In genomic region chr12:64670856-64671639, GRCh38 we compare ENCODE assay signal across 8 cellular contexts.
A peak's percentile ranks its signal among the peaks of the same experiment; 100 is the strongest.
DNase-seq lines count a peak whose midpoint lies in the region; ATAC-seq and TF ChIP-seq lines count a peak whose summit lies in the region.

No MANE protein-coding gene starts in this region.

- peak overlapping the region; percentile 71 for H3K9ac ChIP-seq in mammary epithelial cell (ENCODE audit: insufficient read depth, low read length)

- no peak for ATAC-seq in GM19397 (IDR thresholded peaks at IDR 0.05; ENCODE audit: unreplicated experiment)
- no peak for ATAC-seq in HG02885 (IDR thresholded peaks at IDR 0.05; ENCODE audit: poor library complexity, unreplicated experiment)
- no peak for ATAC-seq in left lobe of liver

- DNase-seq in AG20443 (ENCODE audit: low spot score) (peak; percentile 48), LHCN-M2 (ENCODE audit: low read depth) (peak; percentile 31), mammary epithelial cell (peak; percentile 78), NCI-H1105 (lab: John Stamatoyannopoulos, UW) (no peak), left lobe of liver (ENCODE audit: low spot score) (no peak)

- H3K4me3 ChIP-seq in mammary epithelial cell (replicated peaks in 1 of 3; ENCODE audit: insufficient read depth in 1 of 3, low read depth in 2 of 3, low read length in 3 of 3) (no peak overlapping the region), mesodermal cell (ENCODE audit: extremely low read depth, insufficient read depth, low read length, poor library complexity, severe bottlenecking) (no peak overlapping the region)

- no peak overlapping the region for H2AFZ ChIP-seq in mammary epithelial cell (ENCODE audit: low read depth, low read length)

- in situ Hi-C loops in mammary epithelial cell (cut with MboI; ENCODE audit: low sequenced_read_pairs in 2 of 2), result loop anchor here in 1 of 2 donors (10.0 kb wide), 1 partner anchor 56 kb away; the partner anchor contains the start of gene RASSF3

- 33% methylated on average over 10 of the region's 10 CpGs for WGBS in mammary epithelial cell (ENCODE audit: low coverage, missing lambda C conversion rate)
- WGBS in mesodermal cell (ENCODE audit: insufficient coverage in 2 of 2), 2 experiments, result 69% methylated on average over 7 of the region's 10 CpGs; no CpG with 5 or more reads in 1 of the 2 experiments

- no peak for TF ChIP-seq CTCF in mammary epithelial cell (conservative IDR thresholded peaks at IDR 0.05 in 1 of 2, IDR thresholded peaks at IDR 0.05 in 1 of 2; ENCODE audit: extremely low read depth in 1 of 2, insufficient read depth in 1 of 2, low read depth in 1 of 2, low read length in 2 of 2)

- intact Hi-C loops in mammary epithelial cell (cut with micrococcal nuclease), result loop anchor here (1.0 kb wide), 2 partner anchors 8 to 62 kb away; no protein-coding TSS in a partner anchor

- peaks cover 82% of the 10 kb centered on the region for H3K79me2 ChIP-seq in mammary epithelial cell (ENCODE audit: insufficient read depth, low read length)

- CTCF ChIA-PET in mammary epithelial cell (lab: Charles Lee; ENCODE audit: low non-redundant PET), result no interaction called here

- BruUV-seq in mammary epithelial cell (replicated peaks; lab: Mats Ljungman, UMichigan), result TSS peak; percentile 86

- H3K9me3 ChIP-seq in mammary epithelial cell (replicated peaks; ENCODE audit: insufficient read depth, low read length), result no peaks in the 10 kb centered on the region
- H3K9me3 ChIP-seq in mesodermal cell (ENCODE audit: control insufficient read depth, low read length), result no peaks in the 10 kb centered on the region

- H3K27ac ChIP-seq in mammary epithelial cell (ENCODE audit: insufficient read depth, low read depth, low read length), result peak overlapping the region; percentile 89
- H3K27ac ChIP-seq in mesodermal cell (ENCODE audit: low read depth, low read length, severe bottlenecking), result peak overlapping the region; percentile 20

- peak overlapping the region; percentile 49 for H3K4me2 ChIP-seq in mammary epithelial cell (ENCODE audit: insufficient read depth, low read depth, low read length)

- dilution Hi-C loops in mammary epithelial cell (cut with HindIII; ENCODE audit: low sequenced_read_pairs), result no loop called here

- H4K20me1 ChIP-seq in mammary epithelial cell (ENCODE audit: insufficient read depth, low read length), result no peaks in the 10 kb centered on the region

- H3K27me3 ChIP-seq in mammary epithelial cell (ENCODE audit: insufficient read depth, low read length), result no peaks in the 10 kb centered on the region

- H3K4me1 ChIP-seq in mammary epithelial cell (ENCODE audit: insufficient read depth, low read length), result peaks cover 49% of the 10 kb centered on the region
- H3K4me1 ChIP-seq in mesodermal cell (ENCODE audit: control insufficient read depth, insufficient read depth, low read length, poor library complexity, severe bottlenecking), result peaks cover 74% of the 10 kb centered on the region

- no peaks in the 10 kb centered on the region for H3K36me3 ChIP-seq in mammary epithelial cell (ENCODE audit: insufficient read depth, low read length)
- no peaks in the 10 kb centered on the region for H3K36me3 ChIP-seq in mesodermal cell (ENCODE audit: control insufficient read depth, insufficient read depth, low read length)

Comparison
In these comparisons a context has a peak if more than half of its experiments do, and no peak if none do; other contexts are left out.
1. DNase-seq: peak in AG20443 (single experiment), LHCN-M2 (single experiment) and mammary epithelial cell (single experiment); none in NCI-H1105 (single experiment) and left lobe of liver (single experiment).